26 cellular contexts compared by ENCODE assay signal in the genomic region with DNA sequence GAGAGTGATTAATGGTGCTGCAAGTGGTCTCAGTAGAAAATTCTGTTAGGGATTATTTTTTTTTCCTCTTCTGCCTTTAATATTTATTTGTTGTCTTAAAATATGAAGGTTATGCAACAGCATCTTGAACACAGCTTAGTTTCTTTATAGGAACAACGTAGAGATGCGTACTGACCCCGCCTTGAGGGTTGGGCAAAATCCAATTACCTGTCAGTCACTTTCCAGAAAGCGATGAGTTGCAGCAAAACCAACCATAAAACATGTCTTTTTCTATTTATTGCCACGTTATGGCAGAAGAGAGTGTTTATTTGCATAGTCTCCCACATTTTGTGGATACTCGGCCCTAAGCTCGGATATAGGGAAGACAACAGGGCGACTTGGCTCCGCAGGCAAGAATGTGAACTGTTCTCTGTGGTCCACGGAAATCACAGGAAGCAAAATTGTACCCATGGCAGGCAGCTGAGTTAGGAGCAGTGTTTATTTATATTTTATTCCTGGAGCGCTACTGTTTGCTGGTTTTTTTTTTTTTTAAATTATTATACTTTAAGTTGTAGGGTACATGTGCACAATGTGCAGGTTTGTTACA. TPM values are rescaled to one million over a fixed set of nuclear protein-coding genes. Genes with fewer than 3 reads are reported as not detected.
DNase-seq lines count a peak whose midpoint lies in the region; ATAC-seq and TF ChIP-seq lines count a peak whose summit lies in the region.
"Had no signal": no experiment of that assay in that cellular context is flagged by ENCODE, and none has a peak within 500 bp of the region (broad histone marks: within the 10 kb centered on the region; RNA-seq: fewer than 3 reads in every experiment).

No MANE protein-coding gene starts in this region.

- no peaks in the 10 kb centered on the region for H3K9me3 ChIP-seq in vagina
- H3K9me3 ChIP-seq: left lung, right atrium auricular region, SK-N-SH, spleen, testis had no signal

- H3K4me3 ChIP-seq in vagina = no peak overlapping the region
- H3K4me3 ChIP-seq: left lung, right atrium auricular region, spleen, testis had no signal

- intact Hi-C loops in vagina (cut with DNase I) = no loop called here
- intact Hi-C loops in left colon (cut with DNase I, micrococcal nuclease) = no loop called here

- ATAC-seq in stimulated activated naive CD8-positive, alpha-beta T cell treated with anti-CD3 and anti-CD28 coated beads, Interleukin-15, amount 100 ng/mL, for 72 hours = no peak
- ATAC-seq in left colon (no peak), GM19463 (IDR thresholded peaks at IDR 0.05; ENCODE audit: unreplicated experiment) (no peak)
- ATAC-seq: activated T-helper 17 cell treated with anti-CD3 and anti-CD28 coated beads, Interleukin-2, amount 50 U/mL, for 72 hours; WTC11 had no signal

- no peak overlapping the region for H3K4me3 Mint-ChIP-seq in stimulated activated naive CD8-positive, alpha-beta T cell treated with anti-CD3 and anti-CD28 coated beads, Interleukin-15, Interleukin-2, amounts not matched to agents 100 ng/mL and 50 ng/mL, for 24 hours
- H3K4me3 Mint-ChIP-seq in stimulated activated naive CD8-positive, alpha-beta T cell treated with anti-CD3 and anti-CD28 coated beads, Interleukin-15, amount 100 ng/mL, for 72 hours = no peak overlapping the region
- no peak overlapping the region for H3K4me3 Mint-ChIP-seq in HFFc6
- H3K4me3 Mint-ChIP-seq: activated T-helper 17 cell treated with anti-CD3 and anti-CD28 coated beads, Interleukin-2, amount 50 U/mL, for 72 hours; natural killer cell; WTC11 had no signal

- H3K36me3 Mint-ChIP-seq in stimulated activated naive CD8-positive, alpha-beta T cell treated with anti-CD3 and anti-CD28 coated beads, Interleukin-15, Interleukin-2, amounts not matched to agents 100 ng/mL and 50 ng/mL, for 24 hours (ENCODE audit: low read depth) = peaks cover 65% of the 10 kb centered on the region
- H3K36me3 Mint-ChIP-seq in HFFc6 (ENCODE audit: low read depth) = peaks cover 54% of the 10 kb centered on the region
- H3K36me3 Mint-ChIP-seq: natural killer cell; stimulated activated memory B cell treated with anti-CD40 and anti-IgM and Interleukin-4, amounts not matched to agents 10 μg/mL and 1 μg/mL and 100 μg/mL, for 72 hours had no signal

- TF ChIP-seq CTCF in vagina (IDR thresholded peaks at IDR 0.05) = no peak
- TF ChIP-seq CTCF in HFFc6 (IDR thresholded peaks at IDR 0.05) = no peak

- H3K4me1 Mint-ChIP-seq in stimulated activated naive CD8-positive, alpha-beta T cell treated with anti-CD3 and anti-CD28 coated beads, Interleukin-15, Interleukin-2, amounts not matched to agents 100 ng/mL and 50 ng/mL, for 24 hours (ENCODE audit: low read depth) = peaks cover 11% of the 10 kb centered on the region
- H3K4me1 Mint-ChIP-seq in stimulated activated naive CD8-positive, alpha-beta T cell treated with anti-CD3 and anti-CD28 coated beads, Interleukin-15, amount 100 ng/mL, for 72 hours = peaks cover 12% of the 10 kb centered on the region
- no peaks in the 10 kb centered on the region for H3K4me1 Mint-ChIP-seq in HFFc6 (ENCODE audit: low read depth)
- H3K4me1 Mint-ChIP-seq: activated T-helper 17 cell treated with anti-CD3 and anti-CD28 coated beads, Interleukin-2, amount 50 U/mL, for 72 hours had no signal

- TF ChIP-seq POLR2A in vagina (IDR thresholded peaks at IDR 0.05) = no peak

- H3K27ac ChIP-seq in angular gyrus (ENCODE audit: low read depth, low read length) (peak overlapping the region; percentile 41), vagina (peak overlapping the region; percentile 20)
- H3K27ac ChIP-seq: left lung, right atrium auricular region had no signal

- H3K27me3 ChIP-seq in vagina = no peaks in the 10 kb centered on the region
- H3K27me3 ChIP-seq: left lung, right atrium auricular region, testis had no signal

- no peaks in the 10 kb centered on the region for H3K27me3 Mint-ChIP-seq in stimulated activated naive CD8-positive, alpha-beta T cell treated with anti-CD3 and anti-CD28 coated beads, Interleukin-15, Interleukin-2, amounts not matched to agents 100 ng/mL and 50 ng/mL, for 24 hours
- no peaks in the 10 kb centered on the region for H3K27me3 Mint-ChIP-seq in stimulated activated naive CD8-positive, alpha-beta T cell treated with anti-CD3 and anti-CD28 coated beads, Interleukin-15, amount 100 ng/mL, for 72 hours
- H3K27me3 Mint-ChIP-seq in HFFc6 (ENCODE audit: insufficient read depth) = peaks cover 2% of the 10 kb centered on the region
- H3K27me3 Mint-ChIP-seq: activated T-helper 17 cell treated with anti-CD3 and anti-CD28 coated beads, Interleukin-2, amount 50 U/mL, for 72 hours had no signal

- no peaks in the 10 kb centered on the region for H3K4me1 ChIP-seq in vagina
- H3K4me1 ChIP-seq: right atrium auricular region had no signal

- H3K36me3 ChIP-seq in vagina = no peaks in the 10 kb centered on the region
- H3K36me3 ChIP-seq: right atrium auricular region had no signal

- H3K27ac Mint-ChIP-seq in stimulated activated naive CD8-positive, alpha-beta T cell treated with anti-CD3 and anti-CD28 coated beads, Interleukin-15, Interleukin-2, amounts not matched to agents 100 ng/mL and 50 ng/mL, for 24 hours = peak overlapping the region; percentile 33
- H3K27ac Mint-ChIP-seq in stimulated activated naive CD8-positive, alpha-beta T cell treated with anti-CD3 and anti-CD28 coated beads, Interleukin-15, amount 100 ng/mL, for 72 hours = no peak overlapping the region
- no peak overlapping the region for H3K27ac Mint-ChIP-seq in HFFc6

- no peaks in the 10 kb centered on the region for H3K9me3 Mint-ChIP-seq in stimulated activated naive CD8-positive, alpha-beta T cell treated with anti-CD3 and anti-CD28 coated beads, Interleukin-15, Interleukin-2, amounts not matched to agents 100 ng/mL and 50 ng/mL, for 24 hours
- no peaks in the 10 kb centered on the region for H3K9me3 Mint-ChIP-seq in stimulated activated naive CD8-positive, alpha-beta T cell treated with anti-CD3 and anti-CD28 coated beads, Interleukin-15, amount 100 ng/mL, for 72 hours
- no peaks in the 10 kb centered on the region for H3K9me3 Mint-ChIP-seq in HFFc6
- H3K9me3 Mint-ChIP-seq: activated T-helper 17 cell treated with anti-CD3 and anti-CD28 coated beads, Interleukin-2, amount 50 U/mL, for 72 hours; natural killer cell; stimulated activated memory B cell treated with anti-CD40 and anti-IgM and Interleukin-4, amounts not matched to agents 10 μg/mL and 1 μg/mL and 100 μg/mL, for 72 hours; WTC11 had no signal

- DNase-seq in stimulated activated naive CD8-positive, alpha-beta T cell treated with anti-CD3 and anti-CD28 coated beads, Interleukin-15, amount 100 ng/mL, for 72 hours = no peak
- DNase-seq in foreskin melanocyte (peak; percentile 66), vagina (ENCODE audit: extremely low spot score in 2 of 2) (no peak), left colon (no peak), HFFc6 (no peak)
- DNase-seq: activated CD4-positive, alpha-beta T cell treated with anti-CD3 and anti-CD28 coated beads, Interleukin-2, amount 50 U/mL, for 4 hours; cortex of kidney; DND-41; natural killer cell; NCI-H1694; SK-N-SH; stimulated activated CD4-positive, alpha-beta T cell treated with anti-CD3 and anti-CD28 coated beads, Interleukin-2, amount 100 ng/mL, for 48 hours; testis had no signal

RNA-seq across cellular contexts. Expression of a gene that starts 44.3 kb away (rescaled TPM):
- total RNA-seq in vagina (not detected), left colon (not detected)
- total RNA-seq in HFFc6 (2021; fragmentation: NEBNext Ultra II Directional; extraction: Animal tissue kit (Norgen Biotek cat#: 25700)) = not detected
- total RNA-seq: activated T-helper 17 cell treated with anti-CD3 and anti-CD28 coated beads, Interleukin-2, amount 50 U/mL, for 72 hours; bronchial epithelial cell; left lung; mesenteric fat pad; natural killer cell; osteocyte; right atrium auricular region; RPMI7951 had no signal
